In the genomic region with DNA sequence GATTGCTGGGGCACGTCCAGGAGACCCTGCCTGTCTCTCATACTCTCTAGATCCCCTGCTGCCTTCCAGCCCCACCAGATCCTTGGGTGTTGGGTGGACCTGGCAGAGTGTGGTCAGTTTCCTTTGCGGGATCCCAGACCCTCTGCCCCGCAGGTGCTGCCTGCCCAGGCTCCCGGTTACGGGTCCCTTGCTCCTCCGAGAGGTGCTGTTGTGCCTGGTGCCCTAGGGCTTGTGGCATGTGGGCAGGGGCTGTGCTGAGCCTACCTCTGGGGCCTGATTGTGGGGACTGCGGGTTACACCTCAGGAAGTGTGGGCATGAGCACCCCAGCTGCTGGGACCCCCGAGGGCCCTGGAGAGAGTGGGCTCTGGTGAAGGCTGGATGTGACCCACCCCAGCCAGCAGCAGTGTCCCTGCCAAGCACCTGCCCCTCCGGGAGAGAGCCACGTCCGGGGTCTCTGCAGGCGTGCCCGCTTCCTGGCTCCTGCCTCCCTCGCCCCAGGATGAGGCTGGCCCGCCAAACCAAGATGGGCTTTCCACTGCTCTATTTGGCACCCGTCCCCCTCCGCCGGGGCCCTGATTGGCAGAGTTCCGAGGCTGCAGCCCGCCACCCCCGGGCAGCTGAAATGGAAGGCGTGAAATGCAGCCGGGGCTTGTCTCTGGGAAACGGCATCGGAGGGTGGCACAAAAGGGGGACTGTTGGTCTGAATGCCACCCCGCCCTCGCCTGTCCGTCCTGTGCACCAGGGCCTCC, we compare ENCODE assay signal across 9 cellular contexts. TPM values are rescaled to one million over a fixed set of nuclear protein-coding genes. Genes with fewer than 3 reads are reported as not detected.
DNase-seq lines count a peak whose midpoint lies in the region; ATAC-seq and TF ChIP-seq lines count a peak whose summit lies in the region.
"Had no signal": no experiment of that assay in that cellular context is flagged by ENCODE, and none has a peak within 500 bp of the region (broad histone marks: within the 10 kb centered on the region; RNA-seq: fewer than 3 reads in every experiment).

No MANE protein-coding gene starts in this region.

- intact Hi-C loops in heart left ventricle (cut with DNase I) (loop anchor here in 2 of 10 donors (5.0 to 10.0 kb wide), 3 partner anchors 36 to 81 kb away; no protein-coding TSS in a partner anchor), lower lobe of right lung (cut with DNase I) (no loop called here), testis (cut with DNase I; ENCODE audit: low total_unique reads) (no loop called here)

- H3K36me3 ChIP-seq in heart left ventricle (no peaks in the 10 kb centered on the region), right atrium auricular region (no peaks in the 10 kb centered on the region), lower lobe of right lung (no peaks in the 10 kb centered on the region), tibial nerve (no peaks in the 10 kb centered on the region), testis (ENCODE audit: low read depth, missing control alignments) (no peaks in the 10 kb centered on the region)

- H3K4me1 ChIP-seq in heart left ventricle, result peaks cover 0 to 23% (median 17%) of the 10 kb centered on the region in 12 donors
- H3K4me1 ChIP-seq in right atrium auricular region, result peaks cover 0 to 22% of the 10 kb centered on the region in 2 donors
- peaks cover 18% of the 10 kb centered on the region for H3K4me1 ChIP-seq in lower lobe of right lung
- peaks cover 0 to 33% (median 13%) of the 10 kb centered on the region in 4 donors for H3K4me1 ChIP-seq in tibial nerve
- peaks cover 10% of the 10 kb centered on the region for H3K4me1 ChIP-seq in testis

- H3K9me3 ChIP-seq in heart left ventricle, result no peaks in the 10 kb centered on the region
- H3K9me3 ChIP-seq in right atrium auricular region, result no peaks in the 10 kb centered on the region
- no peaks in the 10 kb centered on the region for H3K9me3 ChIP-seq in lower lobe of right lung
- H3K9me3 ChIP-seq in tibial nerve, result no peaks in the 10 kb centered on the region
- no peaks in the 10 kb centered on the region for H3K9me3 ChIP-seq in testis

- no peak for TF ChIP-seq CTCF in heart left ventricle (IDR thresholded peaks at IDR 0.05)
- no peak for TF ChIP-seq CTCF in right atrium auricular region (IDR thresholded peaks at IDR 0.05)
- TF ChIP-seq CTCF in lower lobe of right lung (IDR thresholded peaks at IDR 0.05), result no peak
- TF ChIP-seq CTCF in tibial nerve (IDR thresholded peaks at IDR 0.05), result no peak
- no peak for TF ChIP-seq CTCF in testis (IDR thresholded peaks at IDR 0.05)

- TF ChIP-seq POLR2A in heart left ventricle (IDR thresholded peaks at IDR 0.05) (no peak), tibial nerve (IDR thresholded peaks at IDR 0.05) (no peak), testis (IDR thresholded peaks at IDR 0.05) (no peak)

- H3K27ac ChIP-seq in heart left ventricle (peak overlapping the region in 1 of 12 donors; percentile 26), right atrium auricular region (peak overlapping the region in 1 of 2 donors; percentile 48), lower lobe of right lung (no peak overlapping the region), tibial nerve (peak overlapping the region; percentile 3 to 74 (median 46)), testis (no peak overlapping the region)
- H3K27ac ChIP-seq: epithelial cell of prostate had no signal

- TF ChIP-seq EP300 in tibial nerve (IDR thresholded peaks at IDR 0.05), result no peak

- WGBS in heart left ventricle, 4 donors, result 46 to 74% (median 61%) methylated on average over 7 to 28 of the region's 28 CpGs
- 46 to 57% methylated on average over 23 to 27 of the region's 28 CpGs for WGBS in tibial nerve, 2 donors
- 65% methylated on average over 26 of the region's 28 CpGs; no CpG with 5 or more reads in 1 of the 2 donors for WGBS in testis, 2 donors

- H3K4me3 ChIP-seq in heart left ventricle (peak overlapping the region in 8 of 12 donors; percentile 3 to 38 (median 22)), right atrium auricular region (peak overlapping the region in 1 of 2 donors; percentile 31), lower lobe of right lung (peak overlapping the region; percentile 32), tibial nerve (peak overlapping the region in 2 of 4 donors; percentile 4 to 30), testis (no peak overlapping the region)

- DNase-seq in heart left ventricle (no peak), right atrium auricular region (ENCODE audit: low spot score) (no peak), amygdala (lab: John Stamatoyannopoulos, UW) (peak in 48 of 56 donors; percentile 30 to 87 (median 67)), lower lobe of right lung (no peak), tibial nerve (ENCODE audit: low spot score in 2 of 2) (no peak), HK-2 (ENCODE audit: unreplicated experiment) (no peak), testis (no peak), NCI-H1694 (lab: John Stamatoyannopoulos, UW) (no peak)

- peak in 1 of 4 donors; percentile 9 for ATAC-seq in heart left ventricle
- peak in 1 of 2 donors; percentile 26 for ATAC-seq in lower lobe of right lung

- no peaks in the 10 kb centered on the region for H3K27me3 ChIP-seq in heart left ventricle
- H3K27me3 ChIP-seq in right atrium auricular region, result no peaks in the 10 kb centered on the region
- H3K27me3 ChIP-seq in lower lobe of right lung (ENCODE audit: low read depth), result no peaks in the 10 kb centered on the region
- no peaks in the 10 kb centered on the region for H3K27me3 ChIP-seq in tibial nerve
- no peaks in the 10 kb centered on the region for H3K27me3 ChIP-seq in testis

RNA-seq across cellular contexts. Expression of gene CLIP2, which starts 17.0 kb away (rescaled TPM):
- total RNA-seq in heart left ventricle (10 to 100 TPM in 3 of 9 donors, 1 to 10 TPM in 6; 4.2 to 17.7 (median 9.0) TPM), right atrium auricular region (10 to 100 TPM in 1 of 2 donors, 1 to 10 TPM in 1; 9.5 to 12.1 TPM), lower lobe of right lung (24.1 TPM), tibial nerve (10 to 100 TPM; 42.0 to 48.3 (median 46.3) TPM), testis (10 to 100 TPM; 16.5 to 19.8 TPM)
- polyA plus RNA-seq in heart left ventricle (1 to 10 TPM; 5.9 to 9.6 TPM), testis (ENCODE audit: insufficient read depth, low read depth, low replicate concordance) (8.5 TPM)

RNA-seq across cellular contexts. Expression of gene RFC2, which starts 52.0 kb away (rescaled TPM):
- total RNA-seq in heart left ventricle, result 10 to 100 TPM in 6 of 9 donors, 1 to 10 TPM in 3; 7.8 to 20.9 (median 12.2) TPM
- polyA plus RNA-seq in heart left ventricle, result 10 to 100 TPM in 1 of 2 donors, 1 to 10 TPM in 1; 9.8 to 21.8 TPM
- total RNA-seq in right atrium auricular region, result 1 to 10 TPM; 6.0 to 8.5 TPM
- total RNA-seq in lower lobe of right lung, result 18.5 TPM
- total RNA-seq in tibial nerve, result 10 to 100 TPM in 3 of 4 donors, 1 to 10 TPM in 1; 8.4 to 25.1 (median 14.1) TPM
- total RNA-seq in testis, result 10 to 100 TPM; 10.8 to 15.2 TPM
- polyA plus RNA-seq in testis (ENCODE audit: insufficient read depth, low read depth, low replicate concordance), result 29.2 TPM

Comparison
In these comparisons a context has a peak if more than half of its experiments do, and no peak if none do; other contexts are left out.
1. DNase-seq: peak in amygdala (48 of 56); none in heart left ventricle (0 of 5), right atrium auricular region (single experiment), lower lobe of right lung (single experiment), tibial nerve (0 of 2), HK-2 (single experiment), testis (single experiment) and NCI-H1694 (single experiment).
2. H3K27ac ChIP-seq: peak in tibial nerve (4 of 4); none in lower lobe of right lung (single experiment) and testis (0 of 2).
3. H3K4me3 ChIP-seq: peak in heart left ventricle (8 of 12) and lower lobe of right lung (single experiment); none in testis (0 of 2).